Comparison of ENCODE assay signal across 8 cellular contexts in genomic region chr19:33193864-33194362, GRCh38. TPM values are rescaled to one million over a fixed set of nuclear protein-coding genes. Genes with fewer than 3 reads are reported as not detected.
DNase-seq lines count a peak whose midpoint lies in the region; FAIRE-seq and TF ChIP-seq lines count a peak whose summit lies in the region.

A gene with protein sequence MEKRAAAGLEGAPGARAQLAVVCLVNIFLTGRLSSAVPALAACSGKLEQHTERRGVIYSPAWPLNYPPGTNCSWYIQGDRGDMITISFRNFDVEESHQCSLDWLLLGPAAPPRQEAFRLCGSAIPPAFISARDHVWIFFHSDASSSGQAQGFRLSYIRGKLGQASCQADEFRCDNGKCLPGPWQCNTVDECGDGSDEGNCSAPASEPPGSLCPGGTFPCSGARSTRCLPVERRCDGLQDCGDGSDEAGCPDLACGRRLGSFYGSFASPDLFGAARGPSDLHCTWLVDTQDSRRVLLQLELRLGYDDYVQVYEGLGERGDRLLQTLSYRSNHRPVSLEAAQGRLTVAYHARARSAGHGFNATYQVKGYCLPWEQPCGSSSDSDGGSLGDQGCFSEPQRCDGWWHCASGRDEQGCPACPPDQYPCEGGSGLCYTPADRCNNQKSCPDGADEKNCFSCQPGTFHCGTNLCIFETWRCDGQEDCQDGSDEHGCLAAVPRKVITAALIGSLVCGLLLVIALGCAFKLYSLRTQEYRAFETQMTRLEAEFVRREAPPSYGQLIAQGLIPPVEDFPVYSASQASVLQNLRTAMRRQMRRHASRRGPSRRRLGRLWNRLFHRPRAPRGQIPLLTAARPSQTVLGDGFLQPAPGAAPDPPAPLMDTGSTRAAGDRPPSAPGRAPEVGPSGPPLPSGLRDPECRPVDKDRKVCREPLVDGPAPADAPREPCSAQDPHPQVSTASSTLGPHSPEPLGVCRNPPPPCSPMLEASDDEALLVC (plus strand): TSS chr19:33194330. CDS start chr19:33194786, 456 bp downstream.

- no peaks in the 10 kb centered on the region for H3K9me2 ChIP-seq in OCI-LY7 (ENCODE audit: insufficient read depth, low read length)

- no peak within 1 kb of the TSS for H3K56ac ChIP-seq in H1 (replicated peaks; ENCODE audit: insufficient read length, low read depth, low read length)

- H3K27me3 ChIP-seq in NT2/D1 (ENCODE audit: insufficient read depth, insufficient read length) (peaks cover 23% of the 10 kb centered on the region), H1 (replicated peaks in 1 of 4; ENCODE audit: control insufficient read depth in 3 of 4, extremely low read depth in 1 of 4, insufficient read depth in 3 of 4, low read length in 3 of 4) (peaks cover 0 to 23% (median 10%) of the 10 kb centered on the region in 4 experiments; a peak in 5 of 7 replicates), tibial artery (no peaks in the 10 kb centered on the region)

- H3K27ac ChIP-seq in H1 (ENCODE audit: low read depth, low read length) (no peak within 1 kb of the TSS), tibial artery (peak within 1 kb of the TSS; percentile 34 to 57), OCI-LY7 (ENCODE audit: low read depth, low read length, poor library complexity, severe bottlenecking) (no peak within 1 kb of the TSS)

- no peak within 1 kb of the TSS for H4K5ac ChIP-seq in H1 (ENCODE audit: insufficient read length, low read depth, low read length)

- H3K14ac ChIP-seq in H1 (ENCODE audit: insufficient read length), result no peak within 1 kb of the TSS

- H3K27me3 Mint-ChIP-seq in activated CD4-positive, alpha-beta T cell treated with anti-CD3 and anti-CD28 coated beads, Interleukin-2, amount 10 ng/mL, durations not matched to agents 24 days and 14 days, result peaks cover 45% of the 10 kb centered on the region

- WGBS in H1 (ENCODE audit: extremely low coverage in 1 of 2, insufficient coverage in 1 of 2, insufficient read length in 1 of 2, insufficient replicate concordance in 2 of 2, low coverage in 1 of 2, low lambda C conversion rate in 2 of 2, missing lambda C conversion rate in 1 of 2), 2 experiments, result 18% methylated on average over 11 of the region's 50 CpGs; no CpG with 5 or more reads in 1 of the 2 experiments

- H3K4me1 Mint-ChIP-seq in activated CD4-positive, alpha-beta T cell treated with anti-CD3 and anti-CD28 coated beads, Interleukin-2, amount 10 ng/mL, durations not matched to agents 24 days and 14 days, result no peaks in the 10 kb centered on the region

- H3K9me3 ChIP-seq in NT2/D1 (ENCODE audit: insufficient read depth, low read length), result no peaks in the 10 kb centered on the region
- no peaks in the 10 kb centered on the region for H3K9me3 ChIP-seq in H1 (ENCODE audit: insufficient read depth in 2 of 2, low read depth in 1 of 2, low read length in 1 of 2)
- no peaks in the 10 kb centered on the region for H3K9me3 ChIP-seq in tibial artery
- no peaks in the 10 kb centered on the region for H3K9me3 ChIP-seq in OCI-LY7 (ENCODE audit: low read length)

- peaks cover 3% of the 10 kb centered on the region; the same call in 1 of the 2 replicates for H3K23me2 ChIP-seq in H1 (ENCODE audit: low read depth, low read length)

- peak within 1 kb of the TSS; percentile 40 for H3K4me3 Mint-ChIP-seq in activated CD4-positive, alpha-beta T cell treated with anti-CD3 and anti-CD28 coated beads, Interleukin-2, amount 10 ng/mL, durations not matched to agents 24 days and 14 days

- H3K4me3 ChIP-seq in NT2/D1 (ENCODE audit: insufficient read length, low read depth), result peak within 1 kb of the TSS; percentile 50
- peak within 1 kb of the TSS; percentile 44 to 89 (median 56) for H3K4me3 ChIP-seq in H1 (ENCODE audit: extremely low read depth in 1 of 4, insufficient read depth in 2 of 4, low read depth in 3 of 4, low read length in 4 of 4)
- H3K4me3 ChIP-seq in tibial artery, result peak within 1 kb of the TSS; percentile 62 to 66
- H3K4me3 ChIP-seq in OCI-LY7 (ENCODE audit: low read depth, low read length, poor library complexity, severe bottlenecking), result no peak within 1 kb of the TSS

- H2AFZ ChIP-seq in H1 (ENCODE audit: low read length) (no peak within 1 kb of the TSS; the same call in 1 of the 2 replicates), OCI-LY7 (ENCODE audit: low read length) (no peak within 1 kb of the TSS)

- H3K79me2 ChIP-seq in H1 (ENCODE audit: control insufficient read depth in 1 of 2, insufficient read depth in 2 of 2, low read length in 2 of 2) (no peaks in the 10 kb centered on the region), OCI-LY7 (ENCODE audit: insufficient read depth, low read depth, low read length) (no peaks in the 10 kb centered on the region)

- H2BK15ac ChIP-seq in H1 (ENCODE audit: low read length), result no peak within 1 kb of the TSS

- no peak within 1 kb of the TSS for H2BK120ac ChIP-seq in H1 (replicated peaks; ENCODE audit: low read depth, low read length)

- H3K36me3 ChIP-seq in NT2/D1 (ENCODE audit: insufficient read depth, insufficient read length, low read length) (peaks cover 25% of the 10 kb centered on the region), H1 (ENCODE audit: control insufficient read depth in 2 of 4, insufficient read depth in 4 of 4, low read length in 3 of 4) (no peaks in the 10 kb centered on the region), tibial artery (peaks cover 0 to 20% (median 5%) of the 10 kb centered on the region in 3 donors), OCI-LY7 (ENCODE audit: insufficient read depth, low read length) (no peaks in the 10 kb centered on the region)

- H3K4ac ChIP-seq in H1 (replicated peaks; ENCODE audit: insufficient read length, low read depth, low read length), result no peak within 1 kb of the TSS

- DNase-seq in activated CD4-positive, alpha-beta T cell treated with anti-CD3 and anti-CD28 coated beads, Interleukin-2, amount 10 ng/mL, durations not matched to agents 24 days and 14 days, result no peak
- no peak for DNase-seq in activated CD4-positive, alpha-beta T cell treated with anti-CD3 and anti-CD28 coated beads for 4 hours
- DNase-seq in NT2/D1 (ENCODE audit: low read depth, low spot score), result no peak
- DNase-seq in H1 (ENCODE audit: low read depth in 1 of 2, low spot score in 2 of 2), result no peak
- no peak for DNase-seq in mesenteric fat pad (ENCODE audit: low spot score)
- DNase-seq in tibial artery, result no peak
- DNase-seq in OCI-LY7 (ENCODE audit: low spot score), result no peak
- DNase-seq in epidermal melanocyte (ENCODE audit: insufficient read length, low spot score), result no peak

- BruUV-seq in OCI-LY7 (replicated peaks; lab: Mats Ljungman, UMichigan), result no TSS peak

- TF ChIP-seq POLR2A in H1 (IDR thresholded peaks at IDR 0.05; ENCODE audit: control extremely low read depth in 1 of 2, low read depth in 2 of 2, low read length in 2 of 2), result no peak

- H3K4me1 ChIP-seq in NT2/D1 (ENCODE audit: insufficient read depth, insufficient read length) (no peaks in the 10 kb centered on the region), H1 (replicated peaks in 1 of 4; ENCODE audit: control insufficient read depth in 3 of 4, insufficient read depth in 4 of 4, low read length in 3 of 4) (peaks cover 0 to 4% (median 1%) of the 10 kb centered on the region in 4 experiments; a peak in 4 of 7 replicates), tibial artery (peaks cover 0 to 20% (median 14%) of the 10 kb centered on the region in 4 donors), OCI-LY7 (ENCODE audit: insufficient read depth, low read length, poor library complexity, severe bottlenecking) (no peaks in the 10 kb centered on the region)

- peak within 1 kb of the TSS; percentile 88; the same call in 1 of the 2 replicates for H4K8ac ChIP-seq in H1 (ENCODE audit: extremely low read depth, insufficient read depth, low read length)

- H2AK5ac ChIP-seq in H1 (ENCODE audit: low read depth, low read length), result no peak within 1 kb of the TSS

- H3K27ac Mint-ChIP-seq in activated CD4-positive, alpha-beta T cell treated with anti-CD3 and anti-CD28 coated beads, Interleukin-2, amount 10 ng/mL, durations not matched to agents 24 days and 14 days, result no peak within 1 kb of the TSS

- TF ChIP-seq CTCF in H1 (IDR thresholded peaks at IDR 0.05; ENCODE audit: control extremely low read depth in 1 of 3, insufficient read depth in 1 of 3, low read depth in 1 of 3, low read length in 3 of 3) (no peak), tibial artery (IDR thresholded peaks at IDR 0.05) (no peak), OCI-LY7 (conservative IDR thresholded peaks at IDR 0.05; ENCODE audit: low read length) (no peak)

- no peak within 1 kb of the TSS for H2BK20ac ChIP-seq in H1 (ENCODE audit: low read length)

- H3K79me1 ChIP-seq in H1 (ENCODE audit: low read depth, low read length), result peaks cover 3% of the 10 kb centered on the region; the same call in 1 of the 2 replicates

- peaks cover 0 to 6% of the 10 kb centered on the region in 2 experiments for H4K20me1 ChIP-seq in H1 (replicated peaks in 1 of 2; ENCODE audit: control insufficient read depth in 1 of 2, insufficient read depth in 2 of 2, low read length in 2 of 2)
- H4K20me1 ChIP-seq in OCI-LY7 (ENCODE audit: insufficient read depth, low read length), result no peaks in the 10 kb centered on the region

- H3K9me3 Mint-ChIP-seq in activated CD4-positive, alpha-beta T cell treated with anti-CD3 and anti-CD28 coated beads, Interleukin-2, amount 10 ng/mL, durations not matched to agents 24 days and 14 days, result no peaks in the 10 kb centered on the region

- H3K23ac ChIP-seq in H1 (ENCODE audit: insufficient read length), result no peak within 1 kb of the TSS

- peak within 1 kb of the TSS; percentile 19; the same call in 1 of the 2 replicates for H3K18ac ChIP-seq in H1 (ENCODE audit: extremely low read depth, low read length)

- intact Hi-C loops in activated CD4-positive, alpha-beta T cell treated with anti-CD3 and anti-CD28 coated beads, Interleukin-2, amount 10 ng/mL, durations not matched to agents 24 days and 14 days (cut with micrococcal nuclease), result no loop called here
- intact Hi-C loops in tibial artery (cut with DNase I; ENCODE audit: low total_unique reads) (no loop called here), OCI-LY7 (cut with micrococcal nuclease; ENCODE audit: unreplicated experiment) (no loop called here)

- POLR2A ChIA-PET in H1 (lab: Charles Lee; ENCODE audit: partially characterized antibody) (no interaction called here), OCI-LY7 (lab: Charles Lee) (no interaction called here)

- H3K4me2 ChIP-seq in H1 (ENCODE audit: insufficient read depth in 1 of 2, low read depth in 2 of 2, low read length in 2 of 2), result peak within 1 kb of the TSS; percentile 61 to 73
- H3K4me2 ChIP-seq in OCI-LY7 (ENCODE audit: low read length), result no peak within 1 kb of the TSS

- H3K9ac ChIP-seq in NT2/D1 (ENCODE audit: insufficient read length, low read depth) (peak within 1 kb of the TSS; percentile 61), H1 (replicated peaks in 1 of 4; ENCODE audit: extremely low read depth in 1 of 4, low read depth in 3 of 4, low read length in 3 of 4) (peak within 1 kb of the TSS in 1 of 4 experiments; percentile 61; a peak in 1 of 7 replicates)

- TF ChIP-seq EP300 in H1 (IDR thresholded peaks at IDR 0.05; ENCODE audit: borderline replicate concordance in 1 of 2, low read depth in 2 of 2, low read length in 2 of 2), result no peak

- H4K91ac ChIP-seq in H1 (replicated peaks; ENCODE audit: insufficient read length, low read length), result no peak within 1 kb of the TSS

- no peaks in the 10 kb centered on the region for H3K36me3 Mint-ChIP-seq in activated CD4-positive, alpha-beta T cell treated with anti-CD3 and anti-CD28 coated beads, Interleukin-2, amount 10 ng/mL, durations not matched to agents 24 days and 14 days (ENCODE audit: low read depth)

- no peak for FAIRE-seq in H1 (lab: Jason Lieb, UNC)

- no peak within 1 kb of the TSS for H2BK12ac ChIP-seq in H1 (ENCODE audit: low read depth, low read length)

- TF ChIP-seq RAD21 in H1 (IDR thresholded peaks at IDR 0.05 in 1 of 2, conservative IDR thresholded peaks at IDR 0.05 in 1 of 2; ENCODE audit: low read depth in 2 of 2, low read length in 2 of 2), result no peak

- H2BK5ac ChIP-seq in H1 (ENCODE audit: low read depth, low read length), result no peak within 1 kb of the TSS

- CTCF ChIA-PET in H1 (lab: Charles Lee; ENCODE audit: partially characterized antibody), result interaction anchor here (1.1 kb wide), 1 partner anchor 30 kb away, joined by 3 read pairs; no protein-coding TSS in a partner anchor
- CTCF ChIA-PET in OCI-LY7 (lab: Charles Lee; ENCODE audit: unreplicated experiment), result no interaction called here

RNA-seq across cellular contexts. Expression of the gene that starts here (rescaled TPM):
- total RNA-seq in activated CD4-positive, alpha-beta T cell treated with anti-CD3 and anti-CD28 coated beads, Interleukin-2, amount 10 ng/mL, durations not matched to agents 24 days and 14 days, result 0.23 and 0.43 TPM in 2 replicates
- total RNA-seq in H1 (2021; fragmentation: NEBNext Ultra II Directional; extraction: Animal tissue kit (Norgen Biotek cat#: 25700)), result 33.7 and 33.9 TPM in 2 replicates
- polyA plus RNA-seq in H1 (2011; rRNA removed), result 30.3 and 40.2 TPM in 2 replicates
- polyA plus RNA-seq in H1 (2011; cell fraction: cytosol; rRNA removed), result 25.6 TPM
- 125 TPM for polyA plus RNA-seq in H1 (2011; cell fraction: nucleus; rRNA removed)
- 20.2 to 35.8 TPM (median 29.2 TPM) in 4 replicates for polyA plus RNA-seq in H1 (2012, experiment 1 of 2)
- polyA plus RNA-seq in H1 (2012, experiment 2 of 2), result 19.0 TPM
- 33.7 TPM for polyA plus RNA-seq in H1 (2013, experiment 1 of 2)
- 38.3 TPM for polyA plus RNA-seq in H1 (2013, experiment 2 of 2)
- polyA minus RNA-seq in H1 (2011; rRNA and poly(A)+ RNA removed), result 9.8 and 12.1 TPM in 2 replicates
- polyA minus RNA-seq in H1 (2011; cell fraction: cytosol; rRNA and poly(A)+ RNA removed), result 23.4 TPM
- 23.0 TPM for polyA minus RNA-seq in H1 (2011; cell fraction: nucleus; rRNA and poly(A)+ RNA removed)
- 43.3 TPM for total RNA-seq in mesenteric fat pad
- total RNA-seq in OCI-LY7 (2014; rRNA removed; shearing (Covaris generic)), result not detected in 2 replicates
- not detected in 2 replicates for total RNA-seq in OCI-LY7 (2022)

Comparison
In these comparisons a context has a peak if more than half of its experiments do, and no peak if none do; other contexts are left out.
1. RNA of the gene that starts here (total RNA-seq): 43.3 TPM in mesenteric fat pad (single experiment) and 33.7 to 33.9 TPM in H1; 0.23 to 0.43 TPM in activated CD4-positive, alpha-beta T cell treated with anti-CD3 and anti-CD28 coated beads, Interleukin-2, amount 10 ng/mL, durations not matched to agents 24 days and 14 days and not detected in OCI-LY7; every median in the first group is over 10 times any median in the second.
2. H3K27ac ChIP-seq: peak in tibial artery (2 of 2); none in H1 (single experiment) and OCI-LY7 (single experiment).